Comparison of ENCODE assay signal across 22 cellular contexts in genomic region chr5:153860482-153860881, GRCh38.
"Had no signal": no experiment of that assay in that cellular context is flagged by ENCODE, and none has a peak within 500 bp of the region (broad histone marks: within the 10 kb centered on the region; RNA-seq: fewer than 3 reads in every experiment).

No MANE protein-coding gene starts in this region.

- H3K27ac ChIP-seq: brain microvascular endothelial cell, colonic mucosa, epithelial cell of prostate, left ventricle myocardium inferior, psoas muscle, transverse colon had no signal

- DNase-seq: activated CD4-positive, alpha-beta T cell treated with anti-CD3 and anti-CD28 coated beads, Interleukin-2, amount 10 ng/mL, durations not matched to agents 7 days and 5 days; activated CD8-positive, alpha-beta T cell treated with anti-CD3 and anti-CD28 coated beads, Interleukin-2, amount 10 ng/mL, durations not matched to agents 7 days and 5 days; activated naive CD4-positive, alpha-beta T cell treated with anti-CD3 and anti-CD28 coated beads for 36 hours; activated T-cell treated with anti-CD3 and anti-CD28 coated beads, Interleukin-2, amount 50 U/mL, for 4 hours; aorta; brain microvascular endothelial cell; colonic mucosa; endodermal cell; foreskin melanocyte; head of caudate nucleus; left ventricle myocardium inferior; mammary epithelial cell; midbrain; psoas muscle; right cardiac atrium; small intestine; stimulated activated CD4-positive, alpha-beta T cell treated with anti-CD3 and anti-CD28 coated beads, Interleukin-15, amount 100 ng/mL, for 24 hours; stimulated activated CD4-positive, alpha-beta T cell treated with anti-CD3 and anti-CD28 coated beads, Interleukin-2, amount 100 ng/mL, for 48 hours; T1000; transverse colon had no signal

- H3K27me3 ChIP-seq: brain microvascular endothelial cell, colonic mucosa, transverse colon had no signal

- H3K36me3 ChIP-seq: brain microvascular endothelial cell, colonic mucosa, left ventricle myocardium inferior, transverse colon had no signal

- ATAC-seq: activated CD4-positive, CD25-positive, alpha-beta regulatory T cell treated with anti-CD3 and anti-CD28 coated beads, Interleukin-2, amount 50 U/mL, for 24 hours; activated CD8-positive, alpha-beta T cell treated with anti-CD3 and anti-CD28 coated beads, Interleukin-2, amount 10 ng/mL, durations not matched to agents 7 days and 5 days; activated T-cell treated with anti-CD3 and anti-CD28 coated beads, Interleukin-2, amount 50 U/mL, for 4 hours; psoas muscle; right cardiac atrium had no signal

- H3K9me3 ChIP-seq: colonic mucosa, psoas muscle had no signal

- H3K4me3 ChIP-seq: colonic mucosa, left ventricle myocardium inferior, psoas muscle, transverse colon had no signal

- H3K4me1 ChIP-seq: colonic mucosa, left ventricle myocardium inferior, psoas muscle, transverse colon had no signal
